27 cellular contexts compared by ENCODE assay signal in the genomic region with DNA sequence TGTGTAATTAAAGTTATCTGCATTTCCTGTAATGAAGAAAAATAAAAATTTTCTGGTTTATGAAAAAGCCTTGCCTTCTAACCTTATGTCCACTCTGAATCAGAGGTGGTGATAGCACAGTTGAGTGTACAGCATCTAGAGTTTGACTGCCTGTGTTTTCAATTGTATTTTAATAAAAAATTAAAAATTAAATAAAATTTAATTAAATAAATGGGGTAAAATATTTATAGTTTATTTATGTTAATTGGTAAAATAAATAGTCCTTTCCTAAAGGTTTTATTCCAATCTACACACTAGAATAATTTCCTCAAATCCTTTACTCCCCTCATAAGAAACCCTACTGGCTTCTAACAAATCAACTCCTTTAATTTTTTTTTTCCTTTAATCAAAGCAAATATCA.
"Had no signal": no experiment of that assay in that cellular context is flagged by ENCODE, and none has a peak within 500 bp of the region (broad histone marks: within the 10 kb centered on the region; RNA-seq: fewer than 3 reads in every experiment).

No MANE protein-coding gene starts in this region.

- H3K27me3 Mint-ChIP-seq: naive thymus-derived CD4-positive, alpha-beta T cell; stimulated activated memory B cell treated with anti-CD40 and anti-IgM and Interleukin-4, amounts not matched to agents 10 μg/mL and 1 μg/mL and 100 μg/mL, for 72 hours; stimulated activated naive CD8-positive, alpha-beta T cell treated with anti-CD3 and anti-CD28 coated beads, Interleukin-15, Interleukin-2, amounts not matched to agents 100 ng/mL and 50 ng/mL, for 24 hours had no signal

- H3K27ac Mint-ChIP-seq: natural killer cell; stimulated activated memory B cell treated with anti-CD40 and anti-IgM and Interleukin-4, amounts not matched to agents 10 μg/mL and 1 μg/mL and 100 μg/mL, for 72 hours; stimulated activated naive CD8-positive, alpha-beta T cell treated with anti-CD3 and anti-CD28 coated beads, Interleukin-15, Interleukin-2, amounts not matched to agents 100 ng/mL and 50 ng/mL, for 24 hours had no signal

- ATAC-seq: naive thymus-derived CD4-positive, alpha-beta T cell; natural killer cell; pancreas; psoas muscle; right cardiac atrium; right lobe of liver; stimulated activated memory B cell treated with anti-CD40 and anti-IgM and Interleukin-4, amounts not matched to agents 10 μg/mL and 1 μg/mL and 100 μg/mL, for 72 hours had no signal

- H3K9me3 Mint-ChIP-seq: naive thymus-derived CD4-positive, alpha-beta T cell; natural killer cell; nephron; stimulated activated memory B cell treated with anti-CD40 and anti-IgM and Interleukin-4, amounts not matched to agents 10 μg/mL and 1 μg/mL and 100 μg/mL, for 72 hours; stimulated activated naive CD8-positive, alpha-beta T cell treated with anti-CD3 and anti-CD28 coated beads, Interleukin-15, Interleukin-2, amounts not matched to agents 100 ng/mL and 50 ng/mL, for 24 hours had no signal

- H3K27me3 ChIP-seq: neutrophil, pancreas, right lobe of liver, sigmoid colon, spleen, stomach, thyroid gland, tibial nerve, upper lobe of left lung, vagina had no signal

- DNase-seq: naive thymus-derived CD4-positive, alpha-beta T cell; natural killer cell; nucleus accumbens; pancreas; psoas muscle; right cardiac atrium; right lobe of liver; sigmoid colon; small intestine; spleen; stimulated activated CD4-positive, alpha-beta T cell treated with anti-CD3 and anti-CD28 coated beads, Interleukin-12 subunit alpha, Interleukin-12 subunit beta, amount 100 ng/mL, for 4 hours; stimulated activated CD4-positive, alpha-beta T cell treated with anti-CD3 and anti-CD28 coated beads, Interleukin-1b, Interleukin-23, amount 100 ng/mL, for 48 hours; stimulated activated CD4-positive, alpha-beta T cell treated with anti-CD3 and anti-CD28 coated beads, Interleukin-4, amount 100 ng/mL, for 1 hour; stimulated activated CD4-positive, alpha-beta T cell treated with anti-CD3 and anti-CD28 coated beads, Interleukin-4, amount 100 ng/mL, for 4 hours; stimulated activated CD8-positive, alpha-beta memory T cell treated with anti-CD3 and anti-CD28 coated beads, Interleukin-4, amount 100 ng/mL, for 48 hours; stimulated activated naive CD4-positive, alpha-beta T cell; stomach; thyroid gland; trophoblast cell; upper lobe of left lung had no signal

- H3K4me3 Mint-ChIP-seq: naive thymus-derived CD4-positive, alpha-beta T cell; natural killer cell; nephron; stimulated activated memory B cell treated with anti-CD40 and anti-IgM and Interleukin-4, amounts not matched to agents 10 μg/mL and 1 μg/mL and 100 μg/mL, for 72 hours; stimulated activated naive CD8-positive, alpha-beta T cell treated with anti-CD3 and anti-CD28 coated beads, Interleukin-15, Interleukin-2, amounts not matched to agents 100 ng/mL and 50 ng/mL, for 24 hours had no signal

- H3K27ac ChIP-seq: neutrophil, pancreas, psoas muscle, right lobe of liver, sigmoid colon, spleen, stomach, thoracic aorta, thyroid gland, tibial nerve, upper lobe of left lung, vagina had no signal

- H3K4me1 Mint-ChIP-seq: naive thymus-derived CD4-positive, alpha-beta T cell; natural killer cell had no signal

- H3K4me1 ChIP-seq: pancreas, psoas muscle, right lobe of liver, sigmoid colon, spleen, stomach, thyroid gland, tibial nerve, upper lobe of left lung, vagina had no signal

- H3K4me3 ChIP-seq: pancreas, psoas muscle, right lobe of liver, sigmoid colon, spleen, stomach, thoracic aorta, thyroid gland, tibial nerve, upper lobe of left lung, vagina had no signal

- H3K9me3 ChIP-seq: neutrophil, pancreas, psoas muscle, right lobe of liver, sigmoid colon, spleen, stomach, thoracic aorta, thyroid gland, tibial nerve, upper lobe of left lung, vagina had no signal

- H3K36me3 ChIP-seq: pancreas, right lobe of liver, thoracic aorta, thyroid gland had no signal
